In genomic region chr5:80146036-80146435, GRCh38 we compare ENCODE assay signal across 18 cellular contexts.
DNase-seq lines count a peak whose midpoint lies in the region; ATAC-seq and TF ChIP-seq lines count a peak whose summit lies in the region.
"Had no signal": no experiment of that assay in that cellular context is flagged by ENCODE, and none has a peak within 500 bp of the region (broad histone marks: within the 10 kb centered on the region; RNA-seq: fewer than 3 reads in every experiment).

No MANE protein-coding gene starts in this region.

- H3K4me3 Mint-ChIP-seq in activated CD8-positive, alpha-beta memory T cell treated with anti-CD3 and anti-CD28 coated beads, Interleukin-2, amount 10 ng/mL, durations not matched to agents 7 days and 5 days: no peak overlapping the region
- no peak overlapping the region for H3K4me3 Mint-ChIP-seq in activated naive CD8-positive, alpha-beta T cell treated with anti-CD3 and anti-CD28 coated beads, Interleukin-2, amount 10 ng/mL, durations not matched to agents 7 days and 5 days
- no peak overlapping the region for H3K4me3 Mint-ChIP-seq in progenitor cell of endocrine pancreas (ENCODE audit: low read depth)
- H3K4me3 Mint-ChIP-seq: natural killer cell treated with Interleukin-12 subunit alpha and Interleukin-12 subunit beta and Interleukin-15 and Interleukin-18, amount 100 ng/mL, for 72 hours had no signal

- POLR2A ChIA-PET in activated naive CD8-positive, alpha-beta T cell treated with anti-CD3 and anti-CD28 coated beads, Interleukin-2, amount 10 ng/mL, durations not matched to agents 7 days and 5 days (lab: Charles Lee): no interaction called here

- no peak overlapping the region for H3K27ac Mint-ChIP-seq in activated CD8-positive, alpha-beta memory T cell treated with anti-CD3 and anti-CD28 coated beads, Interleukin-2, amount 10 ng/mL, durations not matched to agents 7 days and 5 days
- H3K27ac Mint-ChIP-seq in activated naive CD8-positive, alpha-beta T cell treated with anti-CD3 and anti-CD28 coated beads, Interleukin-2, amount 10 ng/mL, durations not matched to agents 7 days and 5 days: peak overlapping the region; percentile 16
- peak overlapping the region; percentile 23 for H3K27ac Mint-ChIP-seq in progenitor cell of endocrine pancreas
- H3K27ac Mint-ChIP-seq: natural killer cell treated with Interleukin-12 subunit alpha and Interleukin-12 subunit beta and Interleukin-15 and Interleukin-18, amount 100 ng/mL, for 72 hours had no signal

- DNase-seq in activated CD8-positive, alpha-beta memory T cell treated with anti-CD3 and anti-CD28 coated beads, Interleukin-2, amount 50 U/mL, for 48 hours: peak; percentile 34
- no peak for DNase-seq in activated CD8-positive, alpha-beta memory T cell treated with anti-CD3 and anti-CD28 coated beads, Interleukin-2, amount 10 ng/mL, durations not matched to agents 7 days and 5 days
- DNase-seq in HL-60 (ENCODE audit: low read depth in 1 of 2, low spot score in 1 of 2): no peak
- no peak for DNase-seq in activated naive CD8-positive, alpha-beta T cell treated with anti-CD3 and anti-CD28 coated beads, Interleukin-2, amount 10 ng/mL, durations not matched to agents 7 days and 5 days
- no peak for DNase-seq in progenitor cell of endocrine pancreas (ENCODE audit: low spot score, unreplicated experiment)
- no peak for DNase-seq in epidermal melanocyte (ENCODE audit: insufficient read length, low spot score)
- no peak for DNase-seq in vagina (ENCODE audit: extremely low spot score in 2 of 2)
- DNase-seq: activated effector memory CD4-positive, alpha-beta T cell treated with Interleukin-2 at 50 U/mL for 16 hours; mammary epithelial cell; NCI-H146; NCI-H2227 treated with DMSO at 0.1 percent for 48 hours; psoas muscle; SHP77; WERI-Rb-1 had no signal

- peaks cover 52% of the 10 kb centered on the region for H3K36me3 Mint-ChIP-seq in activated CD8-positive, alpha-beta memory T cell treated with anti-CD3 and anti-CD28 coated beads, Interleukin-2, amount 10 ng/mL, durations not matched to agents 7 days and 5 days
- H3K36me3 Mint-ChIP-seq in activated naive CD8-positive, alpha-beta T cell treated with anti-CD3 and anti-CD28 coated beads, Interleukin-2, amount 10 ng/mL, durations not matched to agents 7 days and 5 days: peaks cover 48% of the 10 kb centered on the region
- H3K36me3 Mint-ChIP-seq in progenitor cell of endocrine pancreas (ENCODE audit: insufficient read depth): peaks cover 55% of the 10 kb centered on the region

- no peak for TF ChIP-seq POLR2A in vagina (IDR thresholded peaks at IDR 0.05)

- TF ChIP-seq CTCF in HL-60 (IDR thresholded peaks at IDR 0.05; ENCODE audit: insufficient read depth, low read length): no peak
- no peak for TF ChIP-seq CTCF in progenitor cell of endocrine pancreas (IDR thresholded peaks at IDR 0.05; ENCODE audit: unreplicated experiment)
- TF ChIP-seq CTCF in vagina (IDR thresholded peaks at IDR 0.05): no peak

- H3K27me3 Mint-ChIP-seq in activated CD8-positive, alpha-beta memory T cell treated with anti-CD3 and anti-CD28 coated beads, Interleukin-2, amount 10 ng/mL, durations not matched to agents 7 days and 5 days: no peaks in the 10 kb centered on the region
- H3K27me3 Mint-ChIP-seq in activated naive CD8-positive, alpha-beta T cell treated with anti-CD3 and anti-CD28 coated beads, Interleukin-2, amount 10 ng/mL, durations not matched to agents 7 days and 5 days: no peaks in the 10 kb centered on the region
- H3K27me3 Mint-ChIP-seq in progenitor cell of endocrine pancreas: no peaks in the 10 kb centered on the region
- H3K27me3 Mint-ChIP-seq: natural killer cell treated with Interleukin-12 subunit alpha and Interleukin-12 subunit beta and Interleukin-15 and Interleukin-18, amount 100 ng/mL, for 72 hours had no signal

- peaks cover 15% of the 10 kb centered on the region for H3K4me1 ChIP-seq in vagina
- H3K4me1 ChIP-seq: A549 had no signal

- H3K4me1 Mint-ChIP-seq in activated CD8-positive, alpha-beta memory T cell treated with anti-CD3 and anti-CD28 coated beads, Interleukin-2, amount 10 ng/mL, durations not matched to agents 7 days and 5 days: peaks cover 17% of the 10 kb centered on the region
- peaks cover 24% of the 10 kb centered on the region for H3K4me1 Mint-ChIP-seq in activated naive CD8-positive, alpha-beta T cell treated with anti-CD3 and anti-CD28 coated beads, Interleukin-2, amount 10 ng/mL, durations not matched to agents 7 days and 5 days
- H3K4me1 Mint-ChIP-seq in progenitor cell of endocrine pancreas (ENCODE audit: low read depth): peaks cover 29% of the 10 kb centered on the region

- CTCF ChIA-PET in activated CD8-positive, alpha-beta memory T cell treated with anti-CD3 and anti-CD28 coated beads, Interleukin-2, amount 10 ng/mL, durations not matched to agents 7 days and 5 days (lab: Charles Lee): interaction anchor here (0.5 to 1.3 kb wide), 2 partner anchors 54 to 468 kb away, joined by 3 to 4 read pairs; no protein-coding TSS in a partner anchor

- no peak overlapping the region for H3K4me3 ChIP-seq in HL-60 (replicated peaks; ENCODE audit: insufficient read depth, low read length)
- H3K4me3 ChIP-seq in vagina: no peak overlapping the region
- H3K4me3 ChIP-seq: A549, psoas muscle had no signal

- intact Hi-C loops in vagina (cut with DNase I): no loop called here

- H3K9me3 ChIP-seq in vagina: no peaks in the 10 kb centered on the region
- H3K9me3 ChIP-seq: A549, psoas muscle had no signal

- H3K36me3 ChIP-seq in vagina: peaks cover 0 to 39% of the 10 kb centered on the region in 2 donors
- H3K36me3 ChIP-seq: WERI-Rb-1 had no signal

- H3K27me3 ChIP-seq in HL-60 (ENCODE audit: insufficient read depth, poor library complexity, severe bottlenecking) (no peaks in the 10 kb centered on the region), vagina (no peaks in the 10 kb centered on the region)

- ATAC-seq in activated CD8-positive, alpha-beta memory T cell treated with anti-CD3 and anti-CD28 coated beads, Interleukin-2, amount 10 ng/mL, durations not matched to agents 7 days and 5 days: no peak
- no peak for ATAC-seq in activated naive CD8-positive, alpha-beta T cell treated with anti-CD3 and anti-CD28 coated beads, Interleukin-2, amount 10 ng/mL, durations not matched to agents 7 days and 5 days (ENCODE audit: low read depth)
- no peak for ATAC-seq in HG03025 (IDR thresholded peaks at IDR 0.05; ENCODE audit: low FRiP score, unreplicated experiment)
- ATAC-seq: A549; natural killer cell treated with Interleukin-12 subunit alpha and Interleukin-12 subunit beta and Interleukin-15 and Interleukin-18, amount 100 ng/mL, for 72 hours; psoas muscle had no signal

- no peaks in the 10 kb centered on the region for H3K9me3 Mint-ChIP-seq in activated CD8-positive, alpha-beta memory T cell treated with anti-CD3 and anti-CD28 coated beads, Interleukin-2, amount 10 ng/mL, durations not matched to agents 7 days and 5 days (ENCODE audit: low read depth)
- H3K9me3 Mint-ChIP-seq in activated naive CD8-positive, alpha-beta T cell treated with anti-CD3 and anti-CD28 coated beads, Interleukin-2, amount 10 ng/mL, durations not matched to agents 7 days and 5 days: no peaks in the 10 kb centered on the region
- H3K9me3 Mint-ChIP-seq in progenitor cell of endocrine pancreas (ENCODE audit: low read depth): no peaks in the 10 kb centered on the region
- H3K9me3 Mint-ChIP-seq: natural killer cell treated with Interleukin-12 subunit alpha and Interleukin-12 subunit beta and Interleukin-15 and Interleukin-18, amount 100 ng/mL, for 72 hours had no signal

- H3K27ac ChIP-seq in HL-60 (replicated peaks) (peak overlapping the region; percentile 21; the same call in 1 of the 2 replicates), vagina (no peak overlapping the region)
- H3K27ac ChIP-seq: A549, C4-2B, psoas muscle, WERI-Rb-1 had no signal
